8 cellular contexts compared by ENCODE assay signal in genomic region chr3:46947981-46948791, GRCh38. TPM values are rescaled to one million over a fixed set of nuclear protein-coding genes. Genes with fewer than 3 reads are reported as not detected.
DNase-seq lines count a peak whose midpoint lies in the region; ATAC-seq, FAIRE-seq and TF ChIP-seq lines count a peak whose summit lies in the region.

No MANE protein-coding gene starts in this region.

- H3K36me3 Mint-ChIP-seq in WTC11 (peaks cover 3% of the 10 kb centered on the region; the same call in 1 of the 2 replicates), naive B cell (peaks cover 8 to 10% of the 10 kb centered on the region in 2 donors)

- H3K36me3 ChIP-seq in testis (ENCODE audit: low read depth, missing control alignments): no peaks in the 10 kb centered on the region

- FAIRE-seq in H54 (lab: Jason Lieb, UNC): no peak

- WGBS in testis, 2 donors: 37 to 46% methylated on average over 11 to 17 of the region's 19 CpGs

- H3K9me3 Mint-ChIP-seq in WTC11: no peaks in the 10 kb centered on the region
- peaks cover 0 to 1% (median 0%) of the 10 kb centered on the region in 7 donors for H3K9me3 Mint-ChIP-seq in naive B cell

- peaks cover 75% of the 10 kb centered on the region for H3K4me1 Mint-ChIP-seq in WTC11
- peaks cover 75 to 92% (median 86%) of the 10 kb centered on the region in 3 donors for H3K4me1 Mint-ChIP-seq in naive B cell

- no peak overlapping the region for H3K4me3 ChIP-seq in testis

- no peaks in the 10 kb centered on the region for H3K9me3 ChIP-seq in testis

- in situ Hi-C loops in KBM-7 (cut with MboI; ENCODE audit: low pct_unique_long_range_greater_than_20kb, low sequenced_read_pairs): no loop called here

- POLR2A ChIA-PET in WTC11 (lab: Charles Lee): no interaction called here

- ATAC-seq in WTC11: no peak
- no peak for ATAC-seq in naive B cell (ENCODE audit: low read depth in 2 of 2)
- no peak for ATAC-seq in HG02571 (IDR thresholded peaks at IDR 0.05; ENCODE audit: unreplicated experiment)

- no peaks in the 10 kb centered on the region for H3K27me3 Mint-ChIP-seq in WTC11 (ENCODE audit: low read depth)
- H3K27me3 Mint-ChIP-seq in naive B cell: no peaks in the 10 kb centered on the region

- no peak for TF ChIP-seq POLR2A in testis (IDR thresholded peaks at IDR 0.05)
- no peak for TF ChIP-seq POLR2A in H54 (IDR thresholded peaks at IDR 0.05; ENCODE audit: low read depth, low read length)

- DNase-seq in KBM-7: peak; percentile 59
- no peak for DNase-seq in WTC11 (ENCODE audit: low spot score)
- peak; percentile 89 for DNase-seq in central memory CD4-positive, alpha-beta T cell
- DNase-seq in naive B cell: no peak
- peak; percentile 90 for DNase-seq in testis
- DNase-seq in NCI-H1930 (lab: John Stamatoyannopoulos, UW): no peak
- no peak for DNase-seq in H54 (ENCODE audit: insufficient read length, low spot score)

- TF ChIP-seq CTCF in WTC11 (IDR thresholded peaks at IDR 0.05) (no peak), testis (IDR thresholded peaks at IDR 0.05) (no peak)

- H3K4me3 Mint-ChIP-seq in WTC11: no peak overlapping the region
- peak overlapping the region in 6 of 8 donors; percentile 44 to 89 (median 63) for H3K4me3 Mint-ChIP-seq in naive B cell

- intact Hi-C loops in testis (cut with DNase I; ENCODE audit: low total_unique reads): no loop called here

- CTCF ChIA-PET in WTC11 (lab: Charles Lee): interaction anchor here (1.2 to 1.7 kb wide), 4 partner anchors 17 to 38 kb away, joined by 3 to 6 read pairs (median 3); partner anchors contain the start of gene NBEAL2

- peak overlapping the region; percentile 64 to 71 for H3K27ac ChIP-seq in testis

- H3K27me3 ChIP-seq in testis: no peaks in the 10 kb centered on the region

- peaks cover 77% of the 10 kb centered on the region for H3K4me1 ChIP-seq in testis

- peak overlapping the region; percentile 12 for H3K27ac Mint-ChIP-seq in WTC11
- peak overlapping the region; percentile 77 to 95 (median 91) for H3K27ac Mint-ChIP-seq in naive B cell

TF ChIP-seq in WTC11, 78 proteins besides CTCF, POLR2A, EP300 and RAD21:
- no peak for TF ChIP-seq HMGA2 (CRISPR knock-in tag; IDR thresholded peaks at IDR 0.05)
- TF ChIP-seq, protein P1, sequence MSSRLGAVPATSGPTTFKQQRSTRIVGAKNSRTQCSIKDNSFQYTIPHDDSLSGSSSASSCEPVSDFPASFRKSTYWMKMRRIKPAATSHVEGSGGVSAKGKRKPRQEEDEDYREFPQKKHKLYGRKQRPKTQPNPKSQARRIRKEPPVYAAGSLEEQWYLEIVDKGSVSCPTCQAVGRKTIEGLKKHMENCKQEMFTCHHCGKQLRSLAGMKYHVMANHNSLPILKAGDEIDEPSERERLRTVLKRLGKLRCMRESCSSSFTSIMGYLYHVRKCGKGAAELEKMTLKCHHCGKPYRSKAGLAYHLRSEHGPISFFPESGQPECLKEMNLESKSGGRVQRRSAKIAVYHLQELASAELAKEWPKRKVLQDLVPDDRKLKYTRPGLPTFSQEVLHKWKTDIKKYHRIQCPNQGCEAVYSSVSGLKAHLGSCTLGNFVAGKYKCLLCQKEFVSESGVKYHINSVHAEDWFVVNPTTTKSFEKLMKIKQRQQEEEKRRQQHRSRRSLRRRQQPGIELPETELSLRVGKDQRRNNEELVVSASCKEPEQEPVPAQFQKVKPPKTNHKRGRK (CRISPR knock-in tag; IDR thresholded peaks at IDR 0.05; ENCODE audit: borderline replicate concordance): no peak
- no peak for TF ChIP-seq ZNF263 (CRISPR knock-in tag; IDR thresholded peaks at IDR 0.05; ENCODE audit: low read depth)

RNA-seq across cellular contexts. Expression of gene CCDC12, which starts 28.4 kb away (rescaled TPM):
- total RNA-seq in WTC11 (2021) (50.3 to 59.1 TPM (median 55.9 TPM) in 3 replicates), testis (10 to 100 TPM; 59.6 to 66.6 TPM)
- polyA plus RNA-seq in naive B cell (ENCODE audit: low read depth in 6 of 6) (100 to 1,000 TPM; 119 to 157 (median 123) TPM), testis (ENCODE audit: insufficient read depth, low read depth, low replicate concordance) (43.3 TPM)

RNA-seq across cellular contexts. Expression of gene NBEAL2, which starts 31.3 kb away (rescaled TPM):
- 64.0 to 80.0 TPM (median 64.3 TPM) in 3 replicates for total RNA-seq in WTC11 (2021)
- 1 to 10 TPM in 4 of 6 donors, under 1 TPM in 1, not detected in 1; 0.34 to 2.2 (median 1.5) TPM for polyA plus RNA-seq in naive B cell (ENCODE audit: low read depth in 6 of 6)
- 10 to 100 TPM; 40.2 to 44.8 TPM for total RNA-seq in testis
- 16.2 TPM for polyA plus RNA-seq in testis (ENCODE audit: insufficient read depth, low read depth, low replicate concordance)

Comparison
In these comparisons a context has a peak if more than half of its experiments do, and no peak if none do; other contexts are left out.
1. DNase-seq: peak in KBM-7 (single experiment), central memory CD4-positive, alpha-beta T cell (single experiment) and testis (single experiment); none in WTC11 (single experiment), naive B cell (single experiment), NCI-H1930 (0 of 2) and H54 (single experiment).